ENCODE assay signal across 1 cellular context in genomic region chr13:42970824-42971669, GRCh38.
TF ChIP-seq lines count a peak whose summit lies in the region.

No MANE protein-coding gene starts in this region.

TF ChIP-seq in SK-N-SH treated with all-trans-retinoic acid at 6 μM for 48 hours, 23 proteins besides CTCF, POLR2A, EP300 and RAD21 (continued from another document):
- no peak for TF ChIP-seq CREB5 (CRISPR knock-in tag; IDR thresholded peaks at IDR 0.05; ENCODE audit: low read depth)
- TF ChIP-seq ZNF70 (CRISPR knock-in tag; IDR thresholded peaks at IDR 0.05): no peak
- no peak for TF ChIP-seq POU6F1 (CRISPR knock-in tag; IDR thresholded peaks at IDR 0.05; ENCODE audit: borderline replicate concordance, low read depth)
- no peak for TF ChIP-seq ZC3H10 (CRISPR knock-in tag; IDR thresholded peaks at IDR 0.05)
- no peak for TF ChIP-seq RARB (CRISPR knock-in tag; IDR thresholded peaks at IDR 0.05)
- TF ChIP-seq ZFP3 (CRISPR knock-in tag; IDR thresholded peaks at IDR 0.05): no peak
- no peak for TF ChIP-seq SNAI2 (CRISPR knock-in tag; IDR thresholded peaks at IDR 0.05)
- TF ChIP-seq OSR1 (CRISPR knock-in tag; IDR thresholded peaks at IDR 0.05): no peak
- TF ChIP-seq TCF4 (CRISPR knock-in tag; IDR thresholded peaks at IDR 0.05; ENCODE audit: borderline replicate concordance): no peak
- no peak for TF ChIP-seq CSDC2 (CRISPR knock-in tag; IDR thresholded peaks at IDR 0.05)
- no peak for TF ChIP-seq TOX (CRISPR knock-in tag; IDR thresholded peaks at IDR 0.05; ENCODE audit: borderline replicate concordance)
- no peak for TF ChIP-seq ESRRG (CRISPR knock-in tag; IDR thresholded peaks at IDR 0.05)
- no peak for TF ChIP-seq TSHZ2 (CRISPR knock-in tag; IDR thresholded peaks at IDR 0.05)
- TF ChIP-seq CSRNP3 (CRISPR knock-in tag; IDR thresholded peaks at IDR 0.05): no peak
